ENCODE assay signal across 8 cellular contexts in genomic region chr12:2034633-2035420, GRCh38. TPM values are rescaled to one million over a fixed set of nuclear protein-coding genes. Genes with fewer than 3 reads are reported as not detected.
DNase-seq lines count a peak whose midpoint lies in the region; ATAC-seq and TF ChIP-seq lines count a peak whose summit lies in the region.

No MANE protein-coding gene starts in this region.

- no peak overlapping the region for H3K9ac ChIP-seq in GM23248

- 10 to 11% methylated on average over 40 to 47 of the region's 47 CpGs for WGBS in GM23248 (ENCODE audit: low coverage in 1 of 2, low lambda C conversion rate in 2 of 2, missing lambda C conversion rate in 2 of 2), 2 experiments
- 12 to 28% (median 15%) methylated on average over 21 to 47 of the region's 47 CpGs for WGBS in adrenal gland, 4 donors
- 13% methylated on average over 46 of the region's 47 CpGs for WGBS in prostate gland

- H3K9me3 ChIP-seq in GM23248 (ENCODE audit: low read depth) (no peaks in the 10 kb centered on the region), adrenal gland (replicated peaks in 1 of 3) (no peaks in the 10 kb centered on the region), prostate gland (no peaks in the 10 kb centered on the region), upper lobe of right lung (no peaks in the 10 kb centered on the region)

- DNase-seq in Caki2 (ENCODE audit: low read depth): peak; percentile 74
- DNase-seq in GM23248: peak; percentile 94
- peak; percentile 90 for DNase-seq in NAMALWA (ENCODE audit: low spot score)
- peak; percentile 70 to 82 (median 76) for DNase-seq in T-helper 1 cell
- peak; percentile 80 to 92 (median 91) for DNase-seq in adrenal gland
- peak; percentile 96 for DNase-seq in left ventricle myocardium superior
- peak; percentile 83 for DNase-seq in prostate gland (ENCODE audit: low spot score)
- peak; percentile 93 for DNase-seq in upper lobe of right lung

- peak overlapping the region; percentile 75 for H3K4me3 ChIP-seq in GM23248
- peak overlapping the region in 2 of 4 donors; percentile 2 to 46 for H3K4me3 ChIP-seq in adrenal gland
- H3K4me3 ChIP-seq in prostate gland: peak overlapping the region; percentile 12 to 13
- peak overlapping the region; percentile 46 for H3K4me3 ChIP-seq in upper lobe of right lung

- H3K27ac ChIP-seq in GM23248: no peak overlapping the region
- H3K27ac ChIP-seq in adrenal gland: no peak overlapping the region
- H3K27ac ChIP-seq in prostate gland: no peak overlapping the region
- H3K27ac ChIP-seq in upper lobe of right lung: no peak overlapping the region

- TF ChIP-seq CTCF in adrenal gland (IDR thresholded peaks at IDR 0.05) (peak; percentile 43 to 98 (median 84)), prostate gland (IDR thresholded peaks at IDR 0.05) (peak; percentile 86 to 95 (median 92)), upper lobe of right lung (IDR thresholded peaks at IDR 0.05) (peak; percentile 97)

- ATAC-seq in left ventricle myocardium superior: peak; percentile 76
- peak; percentile 99 for ATAC-seq in upper lobe of right lung

- H3K4me1 ChIP-seq in GM23248 (ENCODE audit: insufficient read depth) (0 out of 2 replicates have a peak, but pooled peaks cover 4% of the 10 kb centered on the region), adrenal gland (replicated peaks in 1 of 2) (peaks cover 0 to 5% of the 10 kb centered on the region in 2 donors), prostate gland (replicated peaks) (peaks cover 5% of the 10 kb centered on the region), upper lobe of right lung (peaks cover 10% of the 10 kb centered on the region)

- H3K9me2 ChIP-seq in GM23248 (ENCODE audit: insufficient read depth): no peaks in the 10 kb centered on the region

- H3F3A ChIP-seq in GM23248 (ENCODE audit: insufficient read depth): no peaks in the 10 kb centered on the region

- H3K4me2 ChIP-seq in GM23248 (ENCODE audit: unreplicated experiment): peak overlapping the region; percentile 98

- no peak for TF ChIP-seq POLR2A in adrenal gland (IDR thresholded peaks at IDR 0.05)
- TF ChIP-seq POLR2A in prostate gland (IDR thresholded peaks at IDR 0.05): peak; percentile 26

- in situ Hi-C loops in Caki2 (cut with HindIII; ENCODE audit: low pct_unique_long_range_greater_than_20kb, low sequenced_read_pairs) (no loop called here), GM23248 (cut with MboI) (no loop called here)

- H3K27me3 ChIP-seq in GM23248 (replicated peaks; ENCODE audit: insufficient read depth): peaks cover 6% of the 10 kb centered on the region; the same call in 1 of the 2 replicates
- no peaks in the 10 kb centered on the region for H3K27me3 ChIP-seq in adrenal gland
- no peaks in the 10 kb centered on the region for H3K27me3 ChIP-seq in prostate gland (replicated peaks; ENCODE audit: insufficient read depth)
- peaks cover 5% of the 10 kb centered on the region for H3K27me3 ChIP-seq in upper lobe of right lung

- H2AFZ ChIP-seq in GM23248: peak overlapping the region; percentile 87

- no peaks in the 10 kb centered on the region for H3K79me2 ChIP-seq in GM23248 (ENCODE audit: insufficient read depth)

- no peaks in the 10 kb centered on the region for H4K20me1 ChIP-seq in GM23248 (ENCODE audit: insufficient read depth)

- H3K36me3 ChIP-seq in GM23248 (ENCODE audit: low read depth) (no peaks in the 10 kb centered on the region), adrenal gland (replicated peaks in 1 of 2) (no peaks in the 10 kb centered on the region), prostate gland (no peaks in the 10 kb centered on the region), upper lobe of right lung (no peaks in the 10 kb centered on the region)

- intact Hi-C loops in adrenal gland (cut with DNase I) (loop anchor here (5.0 to 10.0 kb wide), 3 partner anchors 88 to 400 kb away; no protein-coding TSS in a partner anchor), left ventricle myocardium superior (cut with micrococcal nuclease) (loop anchor here (10.0 kb wide), 1 partner anchor 230 kb away; no protein-coding TSS in a partner anchor), prostate gland (cut with DNase I) (loop anchor here (2.0 to 10.0 kb wide), 3 partner anchors 88 to 380 kb away; no protein-coding TSS in a partner anchor), upper lobe of right lung (cut with DNase I) (loop anchor here (10.0 kb wide), 1 partner anchor 230 kb away; no protein-coding TSS in a partner anchor)

RNA-seq across cellular contexts. Expression of gene CACNA1C, which starts 18.0 kb away (rescaled TPM):
- total RNA-seq in Caki2 (2014; rRNA removed; shearing (Covaris generic); ENCODE audit: low replicate concordance): 0.32 and 1.2 TPM in 2 replicates
- 8.6 and 11.5 TPM in 2 replicates for total RNA-seq in GM23248 (2014; rRNA removed; shearing (Covaris generic))
- 2.5 and 4.9 TPM in 2 replicates for polyA plus RNA-seq in GM23248 (2016; fragmentation: Nextera tagmentation; extraction: Ambion mirVana)
- total RNA-seq in adrenal gland: 1 to 10 TPM; 2.4 to 5.8 (median 3.7) TPM
- polyA plus RNA-seq in adrenal gland: 1 to 10 TPM; 2.0 to 5.4 (median 2.4) TPM
- 201 TPM for total RNA-seq in left ventricle myocardium superior
- total RNA-seq in prostate gland: 10 to 100 TPM in 1 of 2 donors, 1 to 10 TPM in 1; 8.1 to 18.2 TPM
- 15.6 TPM for total RNA-seq in upper lobe of right lung

RNA-seq across cellular contexts. Expression of gene DCP1B, which starts 30.6 kb away (rescaled TPM):
- total RNA-seq in Caki2 (2014; rRNA removed; shearing (Covaris generic); ENCODE audit: low replicate concordance): 14.2 and 42.4 TPM in 2 replicates
- 14.9 and 16.5 TPM in 2 replicates for total RNA-seq in GM23248 (2014; rRNA removed; shearing (Covaris generic))
- polyA plus RNA-seq in GM23248 (2016; fragmentation: Nextera tagmentation; extraction: Ambion mirVana) (14.3 and 18.1 TPM in 2 replicates), adrenal gland (10 to 100 TPM; 12.4 to 29.0 (median 13.3) TPM)
- total RNA-seq in adrenal gland (10 to 100 TPM; 12.4 to 47.9 (median 37.5) TPM), left ventricle myocardium superior (1.7 TPM), prostate gland (10 to 100 TPM; 20.1 to 31.9 TPM), upper lobe of right lung (12.8 TPM)

Comparison
In these comparisons a context has a peak if more than half of its experiments do, and no peak if none do; other contexts are left out.
1. RNA of gene CACNA1C, which starts 18.0 kb away (total RNA-seq): 201 TPM in left ventricle myocardium superior (single experiment); 8.1 to 18.2 TPM in prostate gland, 15.6 TPM in upper lobe of right lung (single experiment), 8.6 to 11.5 TPM in GM23248, 2.4 to 5.8 TPM in adrenal gland and 0.32 to 1.2 TPM in Caki2; every median in the first group is over 10 times any median in the second.
2. Peak in every context shown above with its lines, with median percentiles within 50 percentile points of each other: DNase-seq and CTCF ChIP-seq.